In the genomic region with DNA sequence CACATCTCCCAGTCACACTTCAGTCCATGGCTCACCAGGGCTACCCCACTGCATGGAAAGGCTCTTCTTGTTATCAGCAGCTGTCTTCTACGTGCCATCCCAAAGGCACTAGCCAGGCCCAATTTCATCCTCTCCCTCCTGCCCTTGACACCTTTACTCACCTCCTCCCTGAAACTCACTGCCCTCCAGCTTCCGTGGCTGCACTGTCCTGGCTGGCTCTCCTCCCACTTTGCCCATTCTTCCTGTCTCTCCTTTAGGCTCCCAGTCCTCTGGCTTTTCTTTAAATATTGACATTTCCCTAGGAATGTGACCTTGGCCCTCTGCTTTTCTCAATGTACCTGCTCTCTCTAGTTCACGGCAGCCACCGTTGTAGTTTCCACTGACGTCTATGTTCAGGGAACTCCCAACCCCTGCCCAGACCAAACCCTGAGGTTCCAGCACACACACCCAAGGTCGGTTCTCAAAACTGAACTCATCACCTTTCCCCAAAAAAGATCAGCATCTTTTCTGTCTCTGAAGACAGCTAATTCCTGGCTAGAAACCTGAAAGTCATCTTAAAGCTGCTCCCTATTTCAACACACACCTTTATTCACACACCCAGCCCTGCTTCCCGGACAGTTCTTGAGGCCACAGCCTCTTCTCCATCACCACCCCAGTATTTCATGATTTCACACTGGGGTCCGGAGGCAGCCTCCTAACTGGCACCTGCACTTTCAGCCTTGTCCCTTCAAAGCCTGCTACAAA, we compare ENCODE assay signal across 1 cellular context.
TF ChIP-seq lines count a peak whose summit lies in the region.

No MANE protein-coding gene starts in this region.

TF ChIP-seq in H1, 55 proteins besides CTCF, POLR2A, EP300 and RAD21:
- TF ChIP-seq NRF1 (IDR thresholded peaks at IDR 0.05; ENCODE audit: low read depth, low read length) (no peak), JUND (IDR thresholded peaks at IDR 0.05; ENCODE audit: low read length) (no peak), FOSL1 (IDR thresholded peaks at IDR 0.05; ENCODE audit: insufficient read depth, low read depth, low read length) (no peak), ASH2L (IDR thresholded peaks at IDR 0.05; ENCODE audit: low read length) (no peak), SIN3A (conservative IDR thresholded peaks at IDR 0.05 in 1 of 2, IDR thresholded peaks at IDR 0.05 in 1 of 2; ENCODE audit: low read depth in 1 of 2, low read length in 2 of 2) (no peak), CREB1 (IDR thresholded peaks at IDR 0.05) (no peak), RFX5 (IDR thresholded peaks at IDR 0.05; ENCODE audit: borderline replicate concordance, low read depth, low read length) (no peak), GABPA (IDR thresholded peaks at IDR 0.05; ENCODE audit: borderline replicate concordance, insufficient read depth, low read length) (no peak)
- TF ChIP-seq, protein P1, sequence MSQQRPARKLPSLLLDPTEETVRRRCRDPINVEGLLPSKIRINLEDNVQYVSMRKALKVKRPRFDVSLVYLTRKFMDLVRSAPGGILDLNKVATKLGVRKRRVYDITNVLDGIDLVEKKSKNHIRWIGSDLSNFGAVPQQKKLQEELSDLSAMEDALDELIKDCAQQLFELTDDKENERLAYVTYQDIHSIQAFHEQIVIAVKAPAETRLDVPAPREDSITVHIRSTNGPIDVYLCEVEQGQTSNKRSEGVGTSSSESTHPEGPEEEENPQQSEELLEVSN (IDR thresholded peaks at IDR 0.05) = no peak
